In the genomic region with DNA sequence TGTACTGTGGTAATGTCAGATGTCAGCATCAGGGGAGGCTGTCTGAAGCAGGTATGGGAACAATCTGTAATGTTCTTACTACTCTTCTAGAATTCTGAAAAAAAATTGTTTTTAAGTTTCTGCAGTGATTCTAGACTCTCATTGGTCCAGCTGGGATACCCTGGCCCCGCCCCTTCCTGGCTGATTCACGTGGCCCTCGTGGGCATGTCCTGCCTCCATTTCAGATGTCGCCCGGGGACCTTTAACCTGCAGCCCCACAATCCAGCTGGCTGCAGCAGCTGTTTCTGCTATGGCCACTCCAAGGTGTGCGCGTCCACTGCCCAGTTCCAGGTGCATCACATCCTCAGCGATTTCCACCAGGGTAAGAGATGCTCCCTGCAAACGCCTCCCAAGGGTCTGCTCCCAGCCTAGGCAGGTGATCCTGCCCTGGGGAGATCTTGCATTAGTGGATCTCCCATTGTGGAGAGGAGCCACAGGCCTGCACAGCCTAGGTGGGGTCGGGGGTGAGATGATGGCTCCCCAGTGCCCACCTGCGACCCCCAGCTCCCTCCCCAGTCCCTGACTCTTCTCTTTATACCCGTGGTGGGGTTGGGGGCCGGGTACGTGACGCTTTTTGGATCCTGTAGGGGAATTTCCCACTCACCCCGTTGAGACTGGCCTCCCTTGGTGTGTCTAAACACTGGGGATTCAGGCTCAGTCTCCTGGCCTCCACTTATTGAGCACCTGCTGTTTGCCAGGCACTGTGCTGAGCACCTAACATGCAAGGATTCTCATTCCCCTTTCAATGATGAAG, we compare ENCODE assay signal across 1 cellular context.
TF ChIP-seq lines count a peak whose summit lies in the region.

No MANE protein-coding gene starts in this region.

TF ChIP-seq in H1, 55 proteins besides CTCF, POLR2A, EP300 and RAD21 (continued from another document):
- TF ChIP-seq, protein P1, sequence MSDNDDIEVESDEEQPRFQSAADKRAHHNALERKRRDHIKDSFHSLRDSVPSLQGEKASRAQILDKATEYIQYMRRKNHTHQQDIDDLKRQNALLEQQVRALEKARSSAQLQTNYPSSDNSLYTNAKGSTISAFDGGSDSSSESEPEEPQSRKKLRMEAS (IDR thresholded peaks at IDR 0.05): no peak
- TF ChIP-seq EZH2 (IDR thresholded peaks at IDR 0.05; ENCODE audit: low read depth, low read length, severe bottlenecking): no peak
- TF ChIP-seq RBBP5 (IDR thresholded peaks at IDR 0.05; ENCODE audit: borderline replicate concordance, low read depth, low read length): no peak
- no peak for TF ChIP-seq SAP30 (IDR thresholded peaks at IDR 0.05; ENCODE audit: insufficient read depth, insufficient replicate concordance, low read length)
- TF ChIP-seq CREB1 (IDR thresholded peaks at IDR 0.05): no peak
- no peak for TF ChIP-seq YY1 (IDR thresholded peaks at IDR 0.05; ENCODE audit: low read depth, low read length)
- TF ChIP-seq RNF2 (IDR thresholded peaks at IDR 0.05; ENCODE audit: borderline replicate concordance, low read depth, low read length, missing control alignments, poor library complexity, severe bottlenecking): no peak
- no peak for TF ChIP-seq GABPA (IDR thresholded peaks at IDR 0.05; ENCODE audit: borderline replicate concordance, insufficient read depth, low read length)
- no peak for TF ChIP-seq POU5F1 (IDR thresholded peaks at IDR 0.05; ENCODE audit: low read depth, low read length)
- no peak for TF ChIP-seq TAF1 (IDR thresholded peaks at IDR 0.05; ENCODE audit: low read depth, low read length)
- no peak for TF ChIP-seq TEAD4 (IDR thresholded peaks at IDR 0.05; ENCODE audit: low read depth, low read length)
- no peak for TF ChIP-seq SIN3A (conservative IDR thresholded peaks at IDR 0.05 in 1 of 2, IDR thresholded peaks at IDR 0.05 in 1 of 2; ENCODE audit: low read depth in 1 of 2, low read length in 2 of 2)
- TF ChIP-seq POLR2AphosphoS5 (IDR thresholded peaks at IDR 0.05; ENCODE audit: low read depth, low read length): no peak
- TF ChIP-seq CBX5 (IDR thresholded peaks at IDR 0.05; ENCODE audit: low read depth, low read length): no peak
- TF ChIP-seq, protein P2, sequence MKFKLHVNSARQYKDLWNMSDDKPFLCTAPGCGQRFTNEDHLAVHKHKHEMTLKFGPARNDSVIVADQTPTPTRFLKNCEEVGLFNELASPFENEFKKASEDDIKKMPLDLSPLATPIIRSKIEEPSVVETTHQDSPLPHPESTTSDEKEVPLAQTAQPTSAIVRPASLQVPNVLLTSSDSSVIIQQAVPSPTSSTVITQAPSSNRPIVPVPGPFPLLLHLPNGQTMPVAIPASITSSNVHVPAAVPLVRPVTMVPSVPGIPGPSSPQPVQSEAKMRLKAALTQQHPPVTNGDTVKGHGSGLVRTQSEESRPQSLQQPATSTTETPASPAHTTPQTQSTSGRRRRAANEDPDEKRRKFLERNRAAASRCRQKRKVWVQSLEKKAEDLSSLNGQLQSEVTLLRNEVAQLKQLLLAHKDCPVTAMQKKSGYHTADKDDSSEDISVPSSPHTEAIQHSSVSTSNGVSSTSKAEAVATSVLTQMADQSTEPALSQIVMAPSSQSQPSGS (IDR thresholded peaks at IDR 0.05; ENCODE audit: low read length): no peak
- no peak for TF ChIP-seq TCF12 (IDR thresholded peaks at IDR 0.05; ENCODE audit: low read depth, low read length)
